In the genomic region with DNA sequence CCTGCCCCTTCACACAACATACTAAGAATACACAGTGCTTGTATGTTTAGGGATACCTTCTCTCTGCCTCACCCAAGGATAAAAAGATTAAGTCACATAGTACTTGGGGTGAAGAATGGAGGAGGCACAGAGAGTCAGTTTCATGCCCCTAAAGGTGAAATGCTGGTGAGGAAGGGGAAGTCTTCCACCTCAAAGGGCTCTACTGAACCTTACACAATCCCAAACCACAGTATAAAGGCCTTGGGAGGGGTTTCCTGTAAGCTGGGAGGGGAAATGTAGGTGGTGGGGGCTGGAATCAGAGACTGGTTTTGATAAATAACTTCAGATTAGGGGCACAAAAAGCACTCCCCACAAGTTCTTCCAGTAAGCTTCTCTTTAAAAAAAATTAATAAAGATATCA, we compare ENCODE assay signal across 14 cellular contexts. TPM values are rescaled to one million over a fixed set of nuclear protein-coding genes. Genes with fewer than 3 reads are reported as not detected.
DNase-seq lines count a peak whose midpoint lies in the region; ATAC-seq lines count a peak whose summit lies in the region.
"Had no signal": no experiment of that assay in that cellular context is flagged by ENCODE, and none has a peak within 500 bp of the region (broad histone marks: within the 10 kb centered on the region; RNA-seq: fewer than 3 reads in every experiment).

No MANE protein-coding gene starts in this region.

- H3K27ac Mint-ChIP-seq in activated T-helper 17 cell treated with anti-CD3 and anti-CD28 coated beads, Interleukin-2, amount 50 U/mL, for 72 hours, result peak overlapping the region; percentile 95
- peak overlapping the region in 1 of 2 donors; percentile 55 for H3K27ac Mint-ChIP-seq in effector memory CD8-positive, alpha-beta T cell

- peak overlapping the region; percentile 4 for H3K9ac ChIP-seq in muscle layer of colon (ENCODE audit: low read length)

- H3K9me3 ChIP-seq in muscle layer of colon (ENCODE audit: low read length), result no peaks in the 10 kb centered on the region
- H3K9me3 ChIP-seq: mucosa of descending colon had no signal

- peak overlapping the region; percentile 93 for H3K4me3 Mint-ChIP-seq in activated T-helper 17 cell treated with anti-CD3 and anti-CD28 coated beads, Interleukin-2, amount 50 U/mL, for 72 hours
- no peak overlapping the region for H3K4me3 Mint-ChIP-seq in effector memory CD8-positive, alpha-beta T cell

- peaks cover 22% of the 10 kb centered on the region for H3K4me1 Mint-ChIP-seq in activated T-helper 17 cell treated with anti-CD3 and anti-CD28 coated beads, Interleukin-2, amount 50 U/mL, for 72 hours
- peaks cover 29 to 30% of the 10 kb centered on the region in 2 donors for H3K4me1 Mint-ChIP-seq in effector memory CD8-positive, alpha-beta T cell (ENCODE audit: low read depth in 2 of 2)

- H3K9me3 Mint-ChIP-seq in activated T-helper 17 cell treated with anti-CD3 and anti-CD28 coated beads, Interleukin-2, amount 50 U/mL, for 72 hours, result no peaks in the 10 kb centered on the region
- no peaks in the 10 kb centered on the region for H3K9me3 Mint-ChIP-seq in effector memory CD8-positive, alpha-beta T cell

- peaks cover 33% of the 10 kb centered on the region for H3K4me1 ChIP-seq in muscle layer of colon (ENCODE audit: insufficient read depth, low read length)

- peaks cover 36% of the 10 kb centered on the region for H3K36me3 ChIP-seq in muscle layer of colon (ENCODE audit: insufficient read depth, low read length)

- H3K27me3 ChIP-seq in muscle layer of colon (ENCODE audit: control insufficient read depth in 1 of 2, insufficient read depth in 2 of 2, low read length in 2 of 2), result no peaks in the 10 kb centered on the region

- no peaks in the 10 kb centered on the region for H3K27me3 Mint-ChIP-seq in activated T-helper 17 cell treated with anti-CD3 and anti-CD28 coated beads, Interleukin-2, amount 50 U/mL, for 72 hours
- H3K27me3 Mint-ChIP-seq in effector memory CD8-positive, alpha-beta T cell, result no peaks in the 10 kb centered on the region

- peak overlapping the region in 1 of 2 donors; percentile 47 for H3K4me3 ChIP-seq in muscle layer of colon (ENCODE audit: low read depth in 1 of 2, low read length in 2 of 2)
- H3K4me3 ChIP-seq: GM12878, mucosa of descending colon had no signal

- no peak overlapping the region for H3K27ac ChIP-seq in muscle layer of colon (ENCODE audit: low read depth, low read length)

- DNase-seq in AML-193 (lab: John Stamatoyannopoulos, UW), result peak; percentile 59 to 60
- peak; percentile 66 for DNase-seq in GF-D8 (lab: John Stamatoyannopoulos, UW)
- DNase-seq in effector memory CD8-positive, alpha-beta T cell, result no peak
- DNase-seq: COR-L47, cortex of kidney, mucosa of descending colon, NCI-H345 had no signal

- peaks cover 20% of the 10 kb centered on the region for H3K36me3 Mint-ChIP-seq in activated T-helper 17 cell treated with anti-CD3 and anti-CD28 coated beads, Interleukin-2, amount 50 U/mL, for 72 hours (ENCODE audit: low read depth)
- peaks cover 15% of the 10 kb centered on the region for H3K36me3 Mint-ChIP-seq in effector memory CD8-positive, alpha-beta T cell (ENCODE audit: insufficient read depth)

- ATAC-seq in activated T-helper 17 cell treated with anti-CD3 and anti-CD28 coated beads, Interleukin-2, amount 50 U/mL, for 72 hours (replicated peaks), result no peak
- ATAC-seq in GM21576 (IDR thresholded peaks at IDR 0.05; ENCODE audit: unreplicated experiment) (no peak), GM18870 (IDR thresholded peaks at IDR 0.05; ENCODE audit: unreplicated experiment) (no peak), GM18511 (IDR thresholded peaks at IDR 0.05; ENCODE audit: unreplicated experiment) (no peak)
- no peak for ATAC-seq in effector memory CD8-positive, alpha-beta T cell (replicated peaks)
- ATAC-seq: GM12878, mucosa of descending colon had no signal

RNA-seq across cellular contexts. Expression of a gene that starts 3.5 kb away (rescaled TPM):
- total RNA-seq in activated T-helper 17 cell treated with anti-CD3 and anti-CD28 coated beads, Interleukin-2, amount 50 U/mL, for 72 hours, result 10 to 100 TPM; 10.9 to 22.6 TPM

RNA-seq across cellular contexts. Expression of a gene that starts 5.1 kb away (rescaled TPM):
- 10 to 100 TPM; 12.5 to 15.3 TPM for total RNA-seq in activated T-helper 17 cell treated with anti-CD3 and anti-CD28 coated beads, Interleukin-2, amount 50 U/mL, for 72 hours

RNA-seq across cellular contexts. Expression of a gene that starts 21.1 kb away (rescaled TPM):
- total RNA-seq in activated T-helper 17 cell treated with anti-CD3 and anti-CD28 coated beads, Interleukin-2, amount 50 U/mL, for 72 hours, result under 1 TPM; 0.19 to 0.30 TPM
- total RNA-seq: glomerular endothelial cell, GM12878, mucosa of descending colon had no signal

RNA-seq across cellular contexts. Expression of a gene that starts 28.5 kb away (rescaled TPM):
- total RNA-seq in activated T-helper 17 cell treated with anti-CD3 and anti-CD28 coated beads, Interleukin-2, amount 50 U/mL, for 72 hours, result 100 to 1,000 TPM; 114 to 212 TPM

RNA-seq across cellular contexts. Expression of a gene that starts 33.2 kb away (rescaled TPM):
- 1 to 10 TPM; 1.4 to 4.5 TPM for total RNA-seq in activated T-helper 17 cell treated with anti-CD3 and anti-CD28 coated beads, Interleukin-2, amount 50 U/mL, for 72 hours
- total RNA-seq: glomerular endothelial cell had no signal

Comparison
In these comparisons a context has a peak if more than half of its experiments do, and no peak if none do; other contexts are left out.
1. DNase-seq: peak in AML-193 (2 of 2) and GF-D8 (single experiment); none in effector memory CD8-positive, alpha-beta T cell (0 of 3).